16 cellular contexts compared by ENCODE assay signal in the genomic region with DNA sequence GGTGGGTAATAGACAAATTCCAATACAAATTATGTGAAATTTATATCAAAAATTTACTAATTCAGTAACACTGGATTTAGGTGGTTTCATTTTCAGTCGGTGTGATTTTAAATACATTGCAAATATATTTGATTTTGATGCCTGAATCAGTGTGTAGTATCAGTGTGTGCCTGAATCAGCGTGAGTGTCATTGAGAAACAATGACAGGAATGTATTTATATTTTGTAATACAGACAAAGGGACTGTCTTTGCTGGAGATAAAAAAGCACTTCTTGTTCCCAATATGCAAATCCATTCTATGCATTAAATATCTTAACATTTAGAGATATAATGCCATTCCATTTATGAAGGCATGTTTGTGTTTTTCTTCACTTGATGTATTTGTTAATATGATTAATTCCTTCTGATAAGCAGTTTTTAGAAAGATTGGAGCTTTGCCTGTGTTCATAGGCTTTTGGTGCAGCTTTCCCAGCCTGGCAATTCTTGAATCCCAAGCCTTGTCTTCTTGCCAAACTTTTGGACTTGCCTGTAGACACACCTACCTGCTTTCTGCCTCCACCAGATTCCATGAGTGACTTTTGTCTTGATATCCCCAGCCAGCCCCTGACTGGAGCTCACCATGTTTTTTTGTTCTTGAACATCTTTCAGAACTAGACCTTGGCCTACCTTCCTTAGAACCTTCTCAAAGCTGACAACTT.
DNase-seq lines count a peak whose midpoint lies in the region; ATAC-seq, FAIRE-seq and TF ChIP-seq lines count a peak whose summit lies in the region.
"Had no signal": no experiment of that assay in that cellular context is flagged by ENCODE, and none has a peak within 500 bp of the region (broad histone marks: within the 10 kb centered on the region; RNA-seq: fewer than 3 reads in every experiment).

No MANE protein-coding gene starts in this region.

- no peaks in the 10 kb centered on the region for H3K79me2 ChIP-seq in ACC112 (ENCODE audit: control insufficient read depth, insufficient read depth, low read length, unreplicated experiment)

- ATAC-seq in GM18511 (IDR thresholded peaks at IDR 0.05; ENCODE audit: unreplicated experiment) (no peak), GM18873 (IDR thresholded peaks at IDR 0.05; ENCODE audit: low FRiP score, unreplicated experiment) (no peak)
- ATAC-seq: activated T-cell treated with anti-CD3 and anti-CD28 coated beads, Interleukin-2, amount 50 U/mL, for 72 hours; T-helper 17 cell had no signal

- TF ChIP-seq CTCF in cardiac fibroblast (IDR thresholded peaks at IDR 0.05; ENCODE audit: low read depth, low read length), result no peak

- H3K4me1 ChIP-seq in ACC112 (ENCODE audit: control insufficient read depth, insufficient read depth, low read length, unreplicated experiment), result peaks cover 21% of the 10 kb centered on the region

- H3K36me3 ChIP-seq in ACC112 (ENCODE audit: insufficient read depth, low read length), result no peaks in the 10 kb centered on the region
- H3K36me3 ChIP-seq: ascending aorta, tibial artery had no signal

- H2AFZ ChIP-seq in ACC112 (ENCODE audit: low read length, unreplicated experiment), result peak overlapping the region; percentile 76

- no peaks in the 10 kb centered on the region for H3K27me3 ChIP-seq in ACC112 (ENCODE audit: insufficient read depth, low read length)
- H3K27me3 ChIP-seq: ascending aorta, tibial artery had no signal

- peak overlapping the region; percentile 71 for H3K4me3 ChIP-seq in ACC112 (ENCODE audit: low read depth, low read length)
- peak overlapping the region in 1 of 2 donors; percentile 1 for H3K4me3 ChIP-seq in cardiac fibroblast (replicated peaks in 1 of 2; ENCODE audit: low read depth in 2 of 2, low read length in 2 of 2)
- H3K4me3 ChIP-seq: ascending aorta, tibial artery had no signal

- DNase-seq in NCI-H226 (peak; percentile 50), cardiac fibroblast (ENCODE audit: low read depth in 2 of 2) (peak; percentile 58 to 90), kidney tubule cell (ENCODE audit: low spot score) (peak; percentile 55), RPMI8226 (no peak), GM19239 (ENCODE audit: insufficient read length, low spot score) (no peak)
- DNase-seq: activated CD4-positive, alpha-beta T cell treated with anti-CD3 and anti-CD28 coated beads, Interleukin-2, amount 10 ng/mL, durations not matched to agents 7 days and 5 days; activated T-cell treated with anti-CD3 and anti-CD28 coated beads, Interleukin-2, amount 50 U/mL, for 72 hours; NCI-H1105 treated with DMSO at 0.1 percent for 48 hours; NCI-H446 treated with DMSO at 0.1 percent for 48 hours; T-helper 17 cell; tibial artery had no signal

- FAIRE-seq in GM19239 (lab: Jason Lieb, UNC), result no peak
- FAIRE-seq: D721Med had no signal

- peak overlapping the region; percentile 94 for H3K27ac ChIP-seq in ACC112 (ENCODE audit: low read depth, low read length)
- H3K27ac ChIP-seq: ascending aorta, tibial artery had no signal

Comparison
In these comparisons a context has a peak if more than half of its experiments do, and no peak if none do; other contexts are left out.
1. DNase-seq: peak in NCI-H226 (single experiment), cardiac fibroblast (2 of 2) and kidney tubule cell (single experiment); none in RPMI8226 (single experiment) and GM19239 (single experiment).